In genomic region chr3:194561306-194561974, GRCh38 we compare ENCODE assay signal across 12 cellular contexts.
DNase-seq lines count a peak whose midpoint lies in the region; ATAC-seq and TF ChIP-seq lines count a peak whose summit lies in the region.
"Had no signal": no experiment of that assay in that cellular context is flagged by ENCODE, and none has a peak within 500 bp of the region (broad histone marks: within the 10 kb centered on the region; RNA-seq: fewer than 3 reads in every experiment).

No MANE protein-coding gene starts in this region.

- no peak overlapping the region for H3K4me2 ChIP-seq in HCT116 (ENCODE audit: low read length)

- intact Hi-C loops in CD14-positive monocyte (cut with micrococcal nuclease): no loop called here
- intact Hi-C loops in HCT116 (cut with micrococcal nuclease): no loop called here

- H3K9ac ChIP-seq in HCT116 (ENCODE audit: low read length): no peak overlapping the region

- peak overlapping the region; percentile 26 for H2AFZ ChIP-seq in HCT116 (ENCODE audit: low read depth, low read length, poor library complexity, severe bottlenecking)

- peaks cover 18% of the 10 kb centered on the region for H3K4me1 Mint-ChIP-seq in CD14-positive monocyte
- peaks cover 15% of the 10 kb centered on the region for H3K4me1 Mint-ChIP-seq in activated naive CD8-positive, alpha-beta T cell treated with anti-CD3 and anti-CD28 coated beads, Interleukin-2, amount 50 U/mL, for 24 hours

- H3K4me3 ChIP-seq in HCT116 (replicated peaks in 1 of 2; ENCODE audit: low read depth in 1 of 2, low read length in 2 of 2): no peak overlapping the region

- no peaks in the 10 kb centered on the region for H3K9me2 ChIP-seq in HCT116 (ENCODE audit: insufficient read depth)

- H3K9me3 Mint-ChIP-seq in CD14-positive monocyte: peaks cover 0 to 6% (median 0%) of the 10 kb centered on the region in 7 donors
- H3K9me3 Mint-ChIP-seq in activated naive CD8-positive, alpha-beta T cell treated with anti-CD3 and anti-CD28 coated beads, Interleukin-2, amount 50 U/mL, for 24 hours: no peaks in the 10 kb centered on the region
- H3K9me3 Mint-ChIP-seq: immature natural killer cell, nephron had no signal

- CTCF ChIA-PET in HCT116 (lab: Charles Lee): no interaction called here

- POLR2A ChIA-PET in HCT116 (lab: Charles Lee): no interaction called here

- H3K4me3 Mint-ChIP-seq in CD14-positive monocyte: no peak overlapping the region
- no peak overlapping the region for H3K4me3 Mint-ChIP-seq in activated naive CD8-positive, alpha-beta T cell treated with anti-CD3 and anti-CD28 coated beads, Interleukin-2, amount 50 U/mL, for 24 hours
- H3K4me3 Mint-ChIP-seq: immature natural killer cell, nephron had no signal

- H3K4me1 ChIP-seq in HCT116 (ENCODE audit: control insufficient read depth in 1 of 2, insufficient read depth in 2 of 2, low read length in 2 of 2): peaks cover 0 to 4% of the 10 kb centered on the region in 2 experiments; a peak in 2 of 4 replicates

- H3K9me3 ChIP-seq in HCT116 (ENCODE audit: control insufficient read depth in 1 of 2, insufficient read depth in 1 of 2, low read depth in 1 of 2, low read length in 2 of 2): no peaks in the 10 kb centered on the region

- H3K27me3 Mint-ChIP-seq in CD14-positive monocyte (ENCODE audit: low read depth in 3 of 3): peaks cover 4 to 8% (median 4%) of the 10 kb centered on the region in 3 donors
- H3K27me3 Mint-ChIP-seq in activated naive CD8-positive, alpha-beta T cell treated with anti-CD3 and anti-CD28 coated beads, Interleukin-2, amount 50 U/mL, for 24 hours: peaks cover 10% of the 10 kb centered on the region

- no TSS peak for BruUV-seq in HCT116 (replicated peaks; lab: Mats Ljungman, UMichigan)

- no peaks in the 10 kb centered on the region for H3K79me2 ChIP-seq in HCT116 (ENCODE audit: insufficient read depth, low read length)

- DNase-seq in CD14-positive monocyte (ENCODE audit: low spot score) (no peak), HCT116 (ENCODE audit: low read depth, low spot score) (no peak), kidney tubule cell (ENCODE audit: low spot score) (peak; percentile 60), kidney glomerular epithelial cell (lab: John Stamatoyannopoulos, UW) (no peak), G401 (ENCODE audit: low spot score) (no peak), AG08396 (ENCODE audit: low spot score) (no peak)
- no peak for DNase-seq in activated naive CD8-positive, alpha-beta T cell treated with anti-CD3 and anti-CD28 coated beads, Interleukin-2, amount 50 U/mL, for 24 hours
- no peak for DNase-seq in activated effector memory CD4-positive, alpha-beta T cell treated with anti-CD3 and anti-CD28 coated beads, Interleukin-2, amount 50 U/mL, for 16 hours
- DNase-seq: immature natural killer cell, MM.1S, NCI-H510A treated with DMSO at 0.1 percent for 48 hours had no signal

- H3K36me3 Mint-ChIP-seq in CD14-positive monocyte: no peaks in the 10 kb centered on the region
- H3K36me3 Mint-ChIP-seq in activated naive CD8-positive, alpha-beta T cell treated with anti-CD3 and anti-CD28 coated beads, Interleukin-2, amount 50 U/mL, for 24 hours (ENCODE audit: low read depth): no peaks in the 10 kb centered on the region
- H3K36me3 Mint-ChIP-seq: immature natural killer cell had no signal

- H3K27me3 ChIP-seq in HCT116 (ENCODE audit: insufficient read depth, low read length): no peaks in the 10 kb centered on the region

- TF ChIP-seq CTCF in CD14-positive monocyte (IDR thresholded peaks at IDR 0.05) (no peak), HCT116 (IDR thresholded peaks at IDR 0.05 in 2 of 3, conservative IDR thresholded peaks at IDR 0.05 in 1 of 3; ENCODE audit: borderline replicate concordance in 1 of 3, insufficient read depth in 1 of 3, low read depth in 2 of 3, low read length in 2 of 3) (no peak)

- in situ Hi-C loops in G401 (cut with HindIII; ENCODE audit: low sequenced_read_pairs): no loop called here

- no peak for TF ChIP-seq POLR2A in HCT116 (IDR thresholded peaks at IDR 0.05; ENCODE audit: borderline replicate concordance, extremely low read depth, insufficient read depth, insufficient read length)

- TF ChIP-seq RAD21 in HCT116 (IDR thresholded peaks at IDR 0.05; ENCODE audit: low read depth): no peak

- no peak overlapping the region for H3K27ac ChIP-seq in HCT116 (ENCODE audit: low read depth, low read length)

- H4K20me1 ChIP-seq in HCT116 (ENCODE audit: insufficient read depth): no peaks in the 10 kb centered on the region

- no peak for ATAC-seq in HCT116
- peak; percentile 58 for ATAC-seq in activated naive CD8-positive, alpha-beta T cell treated with anti-CD3 and anti-CD28 coated beads, Interleukin-2, amount 50 U/mL, for 24 hours

- RAD21 ChIA-PET in HCT116 (lab: Charles Lee; ENCODE audit: low non-redundant PET in 1 of 2, low total read pairs in 2 of 2, uncharacterized antibody in 2 of 2, unreplicated experiment in 2 of 2): interaction anchor here in 1 of 2 experiments (0.5 kb wide), 1 partner anchor 108 kb away, joined by 3 read pairs; no protein-coding TSS in a partner anchor

- no peaks in the 10 kb centered on the region for H3K36me3 ChIP-seq in HCT116 (ENCODE audit: control insufficient read depth in 1 of 2, insufficient read depth in 2 of 2, low read length in 2 of 2)

- peak overlapping the region in 5 of 7 donors; percentile 16 to 77 (median 48) for H3K27ac Mint-ChIP-seq in CD14-positive monocyte
- peak overlapping the region; percentile 45 for H3K27ac Mint-ChIP-seq in activated naive CD8-positive, alpha-beta T cell treated with anti-CD3 and anti-CD28 coated beads, Interleukin-2, amount 50 U/mL, for 24 hours
- H3K27ac Mint-ChIP-seq: immature natural killer cell had no signal

TF ChIP-seq in HCT116, 20 proteins besides CTCF, POLR2A, EP300 and RAD21:
- TF ChIP-seq POLR2AphosphoS5 (IDR thresholded peaks at IDR 0.05; ENCODE audit: low read depth, low read length) (no peak), SRF (IDR thresholded peaks at IDR 0.05; ENCODE audit: low read depth) (no peak), ZFX (IDR thresholded peaks at IDR 0.05) (no peak), ZNF274 (IDR thresholded peaks at IDR 0.05; ENCODE audit: low read depth, low read length) (no peak), EGR1 (IDR thresholded peaks at IDR 0.05; ENCODE audit: low read depth) (no peak), TCF7L2 (IDR thresholded peaks at IDR 0.05; ENCODE audit: borderline replicate concordance, extremely low read depth, insufficient read depth, insufficient read length) (no peak)
- TF ChIP-seq, protein P1, sequence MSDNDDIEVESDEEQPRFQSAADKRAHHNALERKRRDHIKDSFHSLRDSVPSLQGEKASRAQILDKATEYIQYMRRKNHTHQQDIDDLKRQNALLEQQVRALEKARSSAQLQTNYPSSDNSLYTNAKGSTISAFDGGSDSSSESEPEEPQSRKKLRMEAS (IDR thresholded peaks at IDR 0.05): no peak
TF ChIP-seq in HCT116: peak in this region for 0.
